ENCODE assay signal across 15 cellular contexts in genomic region chr7:110830778-110831177, GRCh38.
"Had no signal": no experiment of that assay in that cellular context is flagged by ENCODE, and none has a peak within 500 bp of the region (broad histone marks: within the 10 kb centered on the region; RNA-seq: fewer than 3 reads in every experiment).

No MANE protein-coding gene starts in this region.

- H3K36me3 ChIP-seq: adrenal gland, SJCRH30 had no signal

- H3K4me3 Mint-ChIP-seq: activated CD4-positive, alpha-beta T cell treated with anti-CD3 and anti-CD28 coated beads for 36 hours; activated CD8-positive, alpha-beta T cell treated with anti-CD3 and anti-CD28 coated beads for 36 hours; memory B cell; stimulated activated naive CD8-positive, alpha-beta T cell treated with anti-CD3 and anti-CD28 coated beads, Interleukin-15, Interleukin-2, amounts not matched to agents 100 ng/mL and 50 ng/mL, for 24 hours had no signal

- H3K4me3 ChIP-seq: adrenal gland, psoas muscle, SJCRH30 had no signal

- H3K27ac Mint-ChIP-seq: activated CD4-positive, alpha-beta T cell treated with anti-CD3 and anti-CD28 coated beads for 36 hours; activated CD8-positive, alpha-beta T cell treated with anti-CD3 and anti-CD28 coated beads for 36 hours; memory B cell; stimulated activated naive CD8-positive, alpha-beta T cell treated with anti-CD3 and anti-CD28 coated beads, Interleukin-15, Interleukin-2, amounts not matched to agents 100 ng/mL and 50 ng/mL, for 24 hours had no signal

- H3K4me1 Mint-ChIP-seq: memory B cell had no signal

- H3K27me3 ChIP-seq: adrenal gland, SJCRH30 had no signal

- H3K9me3 ChIP-seq: adrenal gland, psoas muscle, SJCRH30 had no signal

- ATAC-seq: activated CD4-positive, alpha-beta T cell treated with anti-CD3 and anti-CD28 coated beads for 36 hours; activated CD8-positive, alpha-beta T cell treated with anti-CD3 and anti-CD28 coated beads for 36 hours; psoas muscle had no signal

- H3K27ac ChIP-seq: psoas muscle, SJCRH30, VCaP had no signal

- H3K27me3 Mint-ChIP-seq: activated CD4-positive, alpha-beta T cell treated with anti-CD3 and anti-CD28 coated beads for 36 hours; activated CD8-positive, alpha-beta T cell treated with anti-CD3 and anti-CD28 coated beads for 36 hours; memory B cell; stimulated activated naive CD8-positive, alpha-beta T cell treated with anti-CD3 and anti-CD28 coated beads, Interleukin-15, Interleukin-2, amounts not matched to agents 100 ng/mL and 50 ng/mL, for 24 hours had no signal

- H3K4me1 ChIP-seq: psoas muscle, SJCRH30 had no signal

- H3K9me3 Mint-ChIP-seq: activated CD8-positive, alpha-beta T cell treated with anti-CD3 and anti-CD28 coated beads for 36 hours; stimulated activated naive CD8-positive, alpha-beta T cell treated with anti-CD3 and anti-CD28 coated beads, Interleukin-15, Interleukin-2, amounts not matched to agents 100 ng/mL and 50 ng/mL, for 24 hours had no signal

- DNase-seq: activated CD4-positive, alpha-beta T cell treated with anti-CD3 and anti-CD28 coated beads for 36 hours; activated CD8-positive, alpha-beta memory T cell treated with anti-CD3 and anti-CD28 coated beads, Interleukin-2, amount 50 U/mL, for 4 hours; activated CD8-positive, alpha-beta T cell treated with anti-CD3 and anti-CD28 coated beads for 36 hours; activated naive CD4-positive, alpha-beta T cell treated with Interleukin-2 at 50 U/mL for 16 hours; dermis blood vessel endothelial cell; erythroblast; hypothalamus; psoas muscle; SJCRH30; stimulated activated CD4-positive, alpha-beta T cell treated with anti-CD3 and anti-CD28 coated beads, Interleukin-4, amount 100 ng/mL, for 24 hours; T1000 had no signal
